Comparison of ENCODE assay signal across 8 cellular contexts in the genomic region with DNA sequence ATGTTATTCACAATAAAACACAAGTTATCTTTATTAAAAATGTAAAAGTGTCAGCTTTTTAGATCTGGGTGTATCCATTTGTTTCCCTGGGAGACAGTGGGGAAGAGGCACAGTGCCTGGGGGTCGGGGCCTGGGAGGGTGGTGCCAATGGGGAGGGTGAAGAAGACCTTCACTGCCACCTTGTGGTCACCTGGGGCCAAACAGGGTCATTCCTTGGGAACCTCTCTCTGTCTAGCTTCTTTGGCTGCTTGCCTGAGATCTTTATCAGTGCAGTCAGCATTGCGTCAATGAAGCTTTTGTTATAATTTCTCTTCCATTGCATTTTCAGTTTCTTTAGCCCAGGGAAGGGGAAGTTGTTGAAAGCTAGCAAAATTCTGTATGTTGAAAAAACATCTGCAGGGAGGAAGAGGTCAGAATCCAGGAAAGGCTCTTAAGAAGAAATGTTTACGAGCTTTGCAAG. TPM values are rescaled to one million over a fixed set of nuclear protein-coding genes. Genes with fewer than 3 reads are reported as not detected.
DNase-seq lines count a peak whose midpoint lies in the region; ATAC-seq and TF ChIP-seq lines count a peak whose summit lies in the region.

No MANE protein-coding gene starts in this region.

- no peak overlapping the region for H3K4me3 ChIP-seq in cardiac muscle cell
- H3K4me3 ChIP-seq in SK-N-SH (ENCODE audit: low read depth in 2 of 2, low read length in 1 of 2): no peak overlapping the region; a peak in 1 of 4 replicates
- no peak overlapping the region for H3K4me3 ChIP-seq in breast epithelium

- H3K9me2 ChIP-seq in SK-N-SH: no peaks in the 10 kb centered on the region

- H3K27me3 Mint-ChIP-seq in stimulated activated memory B cell treated with anti-CD40 and anti-IgM and Interleukin-4, amounts not matched to agents 10 μg/mL and 1 μg/mL and 100 μg/mL, for 72 hours: peaks cover 31% of the 10 kb centered on the region

- no peaks in the 10 kb centered on the region for H3K79me2 ChIP-seq in SK-N-SH (ENCODE audit: insufficient read depth)

- DNase-seq in cardiac muscle cell (ENCODE audit: low read depth in 1 of 2, low spot score in 1 of 2): peak; percentile 70 to 76
- no peak for DNase-seq in cardiac septum (ENCODE audit: low spot score)
- peak; percentile 53 for DNase-seq in NCI-H1048 (lab: John Stamatoyannopoulos, UW)
- DNase-seq in SK-N-SH: peak; percentile 93
- DNase-seq in breast epithelium (ENCODE audit: low spot score in 2 of 2): peak; percentile 29 to 59
- DNase-seq in left colon: peak; percentile 42 to 66

- peaks cover 8% of the 10 kb centered on the region for H3F3A ChIP-seq in SK-N-SH (replicated peaks; ENCODE audit: insufficient read depth)

- peak in 1 of 2 experiments; percentile 59; a peak in 1 of 4 replicates for TF ChIP-seq EP300 in SK-N-SH (IDR thresholded peaks at IDR 0.05; ENCODE audit: borderline replicate concordance in 1 of 2, low read depth in 1 of 2, low read length in 1 of 2)

- H3K4me1 ChIP-seq in cardiac muscle cell (ENCODE audit: low read depth) (no peaks in the 10 kb centered on the region), SK-N-SH (ENCODE audit: control insufficient read depth in 1 of 2, insufficient read depth in 2 of 2, low read depth in 1 of 2, low read length in 1 of 2) (peaks cover 6 to 7% of the 10 kb centered on the region in 2 experiments), breast epithelium (no peaks in the 10 kb centered on the region)

- no peaks in the 10 kb centered on the region for H3K36me3 Mint-ChIP-seq in stimulated activated memory B cell treated with anti-CD40 and anti-IgM and Interleukin-4, amounts not matched to agents 10 μg/mL and 1 μg/mL and 100 μg/mL, for 72 hours

- WGBS in SK-N-SH (ENCODE audit: low lambda C conversion rate): 6% methylated on average over 3 of the region's 3 CpGs

- no peaks in the 10 kb centered on the region for H3K36me3 ChIP-seq in cardiac muscle cell
- no peaks in the 10 kb centered on the region for H3K36me3 ChIP-seq in SK-N-SH (replicated peaks in 1 of 2; ENCODE audit: control insufficient read depth in 1 of 2, insufficient read depth in 2 of 2, low read length in 1 of 2)
- no peaks in the 10 kb centered on the region for H3K36me3 ChIP-seq in breast epithelium

- H3K4me2 ChIP-seq in SK-N-SH: peak overlapping the region; percentile 27; the same call in 1 of the 2 replicates

- TF ChIP-seq POLR2A in breast epithelium (IDR thresholded peaks at IDR 0.05): no peak

- no peak overlapping the region for H3K9ac ChIP-seq in SK-N-SH

- no peaks in the 10 kb centered on the region for H4K20me1 ChIP-seq in SK-N-SH (ENCODE audit: insufficient read depth)

- ATAC-seq in HG02610 (IDR thresholded peaks at IDR 0.05; ENCODE audit: unreplicated experiment): peak; percentile 82
- peak; percentile 86 for ATAC-seq in left colon
- peak; percentile 78 for ATAC-seq in stimulated activated memory B cell treated with anti-CD40 and anti-IgM and Interleukin-4, amounts not matched to agents 10 μg/mL and 1 μg/mL and 100 μg/mL, for 72 hours

- peaks cover 7% of the 10 kb centered on the region for H3K4me1 Mint-ChIP-seq in stimulated activated memory B cell treated with anti-CD40 and anti-IgM and Interleukin-4, amounts not matched to agents 10 μg/mL and 1 μg/mL and 100 μg/mL, for 72 hours

- POLR2A ChIA-PET in SK-N-SH (lab: Yijun Ruan, JAX): interaction anchor here (1.0 kb wide), 2 partner anchors 157 to 209 kb away, joined by 3 to 7 read pairs; partner anchors contain the start of gene SUGT1

- TF ChIP-seq RAD21 in SK-N-SH (IDR thresholded peaks at IDR 0.05; ENCODE audit: low read length): peak; percentile 93

- no peak overlapping the region for H3K27ac ChIP-seq in cardiac muscle cell
- peak overlapping the region in 1 of 2 experiments; percentile 21; a peak in 1 of 4 replicates for H3K27ac ChIP-seq in SK-N-SH (ENCODE audit: low read depth in 2 of 2, low read length in 1 of 2)
- H3K27ac ChIP-seq in breast epithelium: no peak overlapping the region

- no peaks in the 10 kb centered on the region for H3K9me3 Mint-ChIP-seq in stimulated activated memory B cell treated with anti-CD40 and anti-IgM and Interleukin-4, amounts not matched to agents 10 μg/mL and 1 μg/mL and 100 μg/mL, for 72 hours

- CTCF ChIA-PET in SK-N-SH (lab: Yijun Ruan, JAX): interaction anchor here (0.6 to 3.4 kb wide), 58 partner anchors 9 to 393 kb away, joined by 3 to 68 read pairs (median 6); partner anchors contain the start of genes PCDH8 and SUGT1

- H3K27me3 ChIP-seq in cardiac muscle cell (no peaks in the 10 kb centered on the region), SK-N-SH (ENCODE audit: insufficient read depth) (no peaks in the 10 kb centered on the region; the same call in 1 of the 2 replicates), breast epithelium (no peaks in the 10 kb centered on the region)

- H3K9me3 ChIP-seq in cardiac muscle cell (ENCODE audit: low read depth): no peaks in the 10 kb centered on the region
- H3K9me3 ChIP-seq in SK-N-SH: no peaks in the 10 kb centered on the region
- H3K9me3 ChIP-seq in breast epithelium: no peaks in the 10 kb centered on the region

- H3K27ac Mint-ChIP-seq in stimulated activated memory B cell treated with anti-CD40 and anti-IgM and Interleukin-4, amounts not matched to agents 10 μg/mL and 1 μg/mL and 100 μg/mL, for 72 hours: no peak overlapping the region

- H3K4me3 Mint-ChIP-seq in stimulated activated memory B cell treated with anti-CD40 and anti-IgM and Interleukin-4, amounts not matched to agents 10 μg/mL and 1 μg/mL and 100 μg/mL, for 72 hours: no peak overlapping the region

- no peak overlapping the region for H2AFZ ChIP-seq in SK-N-SH (ENCODE audit: low read depth)

- TF ChIP-seq CTCF in cardiac muscle cell (IDR thresholded peaks at IDR 0.05; ENCODE audit: low read depth, low read length): peak; percentile 41
- TF ChIP-seq CTCF in SK-N-SH (IDR thresholded peaks at IDR 0.05): peak; percentile 78
- TF ChIP-seq CTCF in breast epithelium (IDR thresholded peaks at IDR 0.05): peak in 2 of 3 donors; percentile 48 to 54

- intact Hi-C loops in cardiac septum (cut with DNase I) (no loop called here), breast epithelium (cut with DNase I; ENCODE audit: low total_unique reads) (no loop called here), left colon (cut with DNase I, micrococcal nuclease) (no loop called here)

TF ChIP-seq in SK-N-SH, 30 proteins besides CTCF, POLR2A, EP300 and RAD21 (continues in another document):
- TF ChIP-seq MXI1 (IDR thresholded peaks at IDR 0.05; ENCODE audit: low read depth, low read length): peak; percentile 52; the same call in 1 of the 2 replicates
- TF ChIP-seq YY1 (IDR thresholded peaks at IDR 0.05; ENCODE audit: low read depth): no peak; the same call in 1 of the 2 replicates
- no peak for TF ChIP-seq IRF3 (IDR thresholded peaks at IDR 0.05; ENCODE audit: low read depth, low read length)
- TF ChIP-seq RFX5 (IDR thresholded peaks at IDR 0.05; ENCODE audit: low read length): no peak
- no peak for TF ChIP-seq NRF1 (IDR thresholded peaks at IDR 0.05; ENCODE audit: low read depth, low read length)
- TF ChIP-seq, protein P1, sequence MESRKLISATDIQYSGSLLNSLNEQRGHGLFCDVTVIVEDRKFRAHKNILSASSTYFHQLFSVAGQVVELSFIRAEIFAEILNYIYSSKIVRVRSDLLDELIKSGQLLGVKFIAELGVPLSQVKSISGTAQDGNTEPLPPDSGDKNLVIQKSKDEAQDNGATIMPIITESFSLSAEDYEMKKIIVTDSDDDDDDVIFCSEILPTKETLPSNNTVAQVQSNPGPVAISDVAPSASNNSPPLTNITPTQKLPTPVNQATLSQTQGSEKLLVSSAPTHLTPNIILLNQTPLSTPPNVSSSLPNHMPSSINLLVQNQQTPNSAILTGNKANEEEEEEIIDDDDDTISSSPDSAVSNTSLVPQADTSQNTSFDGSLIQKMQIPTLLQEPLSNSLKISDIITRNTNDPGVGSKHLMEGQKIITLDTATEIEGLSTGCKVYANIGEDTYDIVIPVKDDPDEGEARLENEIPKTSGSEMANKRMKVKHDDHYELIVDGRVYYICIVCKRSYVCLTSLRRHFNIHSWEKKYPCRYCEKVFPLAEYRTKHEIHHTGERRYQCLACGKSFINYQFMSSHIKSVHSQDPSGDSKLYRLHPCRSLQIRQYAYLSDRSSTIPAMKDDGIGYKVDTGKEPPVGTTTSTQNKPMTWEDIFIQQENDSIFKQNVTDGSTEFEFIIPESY (IDR thresholded peaks at IDR 0.05; ENCODE audit: borderline replicate concordance, low read depth): no peak
- TF ChIP-seq, protein P2, sequence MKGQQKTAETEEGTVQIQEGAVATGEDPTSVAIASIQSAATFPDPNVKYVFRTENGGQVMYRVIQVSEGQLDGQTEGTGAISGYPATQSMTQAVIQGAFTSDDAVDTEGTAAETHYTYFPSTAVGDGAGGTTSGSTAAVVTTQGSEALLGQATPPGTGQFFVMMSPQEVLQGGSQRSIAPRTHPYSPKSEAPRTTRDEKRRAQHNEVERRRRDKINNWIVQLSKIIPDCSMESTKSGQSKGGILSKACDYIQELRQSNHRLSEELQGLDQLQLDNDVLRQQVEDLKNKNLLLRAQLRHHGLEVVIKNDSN (IDR thresholded peaks at IDR 0.05; ENCODE audit: borderline replicate concordance, low read depth): no peak
- peak; percentile 79 for TF ChIP-seq SMC3 (IDR thresholded peaks at IDR 0.05; ENCODE audit: low read depth, low read length)
- TF ChIP-seq TCF12 (IDR thresholded peaks at IDR 0.05): peak; percentile 26; the same call in 1 of the 2 replicates

RNA-seq across cellular contexts. Expression of gene PCDH8, which starts 39.1 kb away (rescaled TPM):
- total RNA-seq in cardiac muscle cell: 0.42 and 0.74 TPM in 2 replicates
- polyA plus RNA-seq in cardiac muscle cell: 0.07 and 0.84 TPM in 2 replicates
- total RNA-seq in cardiac septum: not detected
- not detected in 2 replicates for polyA plus RNA-seq in SK-N-SH (2012; rRNA removed)
- under 0.01 TPM in 1 of 2 replicates, not detected in the other for polyA plus RNA-seq in SK-N-SH (2012; cell fraction: cytosol; rRNA removed)
- polyA plus RNA-seq in SK-N-SH (2012; cell fraction: nucleus; rRNA removed): 0.07 TPM in 1 of 2 replicates, not detected in the other
- under 1 TPM in 1 of 3 donors, not detected in 2; 0.66 TPM for total RNA-seq in breast epithelium
- total RNA-seq in left colon: under 1 TPM in 1 of 2 donors, not detected in 1; 0.12 TPM
